In genomic region chr5:959581-960531, GRCh38 we compare ENCODE assay signal across 1 cellular context.
TF ChIP-seq lines count a peak whose summit lies in the region.

No MANE protein-coding gene starts in this region.

TF ChIP-seq in IMR-90, 13 proteins besides CTCF, POLR2A, EP300 and RAD21 (continued from another document):
- TF ChIP-seq RCOR1 (IDR thresholded peaks at IDR 0.05; ENCODE audit: insufficient replicate concordance, low read length) (no peak), NFE2L2 (IDR thresholded peaks at IDR 0.05; ENCODE audit: low read depth, low read length) (no peak), FOS (IDR thresholded peaks at IDR 0.05; ENCODE audit: low read depth, low read length) (no peak), USF2 (IDR thresholded peaks at IDR 0.05; ENCODE audit: low read depth, low read length) (no peak), CEBPB (IDR thresholded peaks at IDR 0.05; ENCODE audit: low read depth, low read length) (no peak), CHD1 (IDR thresholded peaks at IDR 0.05; ENCODE audit: low read depth, low read length) (no peak)
TF ChIP-seq in IMR-90: peak in this region for 0.
